18 cellular contexts compared by ENCODE assay signal in genomic region chr4:8374851-8375649, GRCh38.
"Had no signal": no experiment of that assay in that cellular context is flagged by ENCODE, and none has a peak within 500 bp of the region (broad histone marks: within the 10 kb centered on the region; RNA-seq: fewer than 3 reads in every experiment).

No MANE protein-coding gene starts in this region.

- H3K4me3 ChIP-seq: colonic mucosa, left lung, SK-N-MC, stomach, upper lobe of left lung had no signal

- H3K4me1 ChIP-seq: colonic mucosa, left lung, stomach, upper lobe of left lung had no signal

- DNase-seq: activated CD4-positive, alpha-beta memory T cell treated with anti-CD3 and anti-CD28 coated beads, Interleukin-2, amount 10 ng/mL, durations not matched to agents 7 days and 5 days; activated CD4-positive, alpha-beta T cell treated with anti-CD3 and anti-CD28 coated beads for 4 hours; activated CD8-positive, alpha-beta memory T cell treated with anti-CD3 and anti-CD28 coated beads, Interleukin-2, amount 10 ng/mL, durations not matched to agents 7 days and 5 days; caudate nucleus; colonic mucosa; endodermal cell; foreskin fibroblast; glutamatergic neuron; mesendoderm; naive thymus-derived CD4-positive, alpha-beta T cell; nucleus accumbens; stomach had no signal

- ATAC-seq: activated CD8-positive, alpha-beta memory T cell treated with anti-CD3 and anti-CD28 coated beads, Interleukin-2, amount 10 ng/mL, durations not matched to agents 7 days and 5 days; left lung; naive thymus-derived CD4-positive, alpha-beta T cell had no signal

- H3K36me3 ChIP-seq: colonic mucosa had no signal

- H3K9me3 ChIP-seq: colonic mucosa, left lung, stomach, upper lobe of left lung had no signal

- H3K4me3 Mint-ChIP-seq: activated CD4-positive, alpha-beta memory T cell treated with anti-CD3 and anti-CD28 coated beads, Interleukin-2, amount 10 ng/mL, durations not matched to agents 7 days and 5 days; activated CD8-positive, alpha-beta memory T cell treated with anti-CD3 and anti-CD28 coated beads, Interleukin-2, amount 10 ng/mL, durations not matched to agents 7 days and 5 days; activated naive CD8-positive, alpha-beta T cell; endodermal cell; naive thymus-derived CD4-positive, alpha-beta T cell had no signal

- H3K36me3 Mint-ChIP-seq: activated CD8-positive, alpha-beta memory T cell treated with anti-CD3 and anti-CD28 coated beads, Interleukin-2, amount 10 ng/mL, durations not matched to agents 7 days and 5 days; activated naive CD8-positive, alpha-beta T cell had no signal

- H3K27me3 ChIP-seq: colonic mucosa, left lung, stomach, upper lobe of left lung had no signal

- H3K27ac ChIP-seq: colonic mucosa, epithelial cell of prostate, left lung, SK-N-MC, stomach, upper lobe of left lung had no signal

- H3K9me3 Mint-ChIP-seq: activated CD4-positive, alpha-beta memory T cell treated with anti-CD3 and anti-CD28 coated beads, Interleukin-2, amount 10 ng/mL, durations not matched to agents 7 days and 5 days; endodermal cell had no signal

- H3K27ac Mint-ChIP-seq: activated CD4-positive, alpha-beta memory T cell treated with anti-CD3 and anti-CD28 coated beads, Interleukin-2, amount 10 ng/mL, durations not matched to agents 7 days and 5 days; activated CD8-positive, alpha-beta memory T cell treated with anti-CD3 and anti-CD28 coated beads, Interleukin-2, amount 10 ng/mL, durations not matched to agents 7 days and 5 days; activated naive CD8-positive, alpha-beta T cell; endodermal cell; progenitor cell of endocrine pancreas had no signal

- H3K4me1 Mint-ChIP-seq: activated CD4-positive, alpha-beta memory T cell treated with anti-CD3 and anti-CD28 coated beads, Interleukin-2, amount 10 ng/mL, durations not matched to agents 7 days and 5 days; activated CD8-positive, alpha-beta memory T cell treated with anti-CD3 and anti-CD28 coated beads, Interleukin-2, amount 10 ng/mL, durations not matched to agents 7 days and 5 days; naive thymus-derived CD4-positive, alpha-beta T cell had no signal

- H3K27me3 Mint-ChIP-seq: activated CD4-positive, alpha-beta memory T cell treated with anti-CD3 and anti-CD28 coated beads, Interleukin-2, amount 10 ng/mL, durations not matched to agents 7 days and 5 days; activated CD8-positive, alpha-beta memory T cell treated with anti-CD3 and anti-CD28 coated beads, Interleukin-2, amount 10 ng/mL, durations not matched to agents 7 days and 5 days; activated naive CD8-positive, alpha-beta T cell; naive thymus-derived CD4-positive, alpha-beta T cell; progenitor cell of endocrine pancreas had no signal
